In genomic region chr5:146173049-146173448, GRCh38 we compare ENCODE assay signal across 8 cellular contexts. TPM values are rescaled to one million over a fixed set of nuclear protein-coding genes. Genes with fewer than 3 reads are reported as not detected.
DNase-seq lines count a peak whose midpoint lies in the region; ATAC-seq, FAIRE-seq and TF ChIP-seq lines count a peak whose summit lies in the region.
"Not testable (repeated sequence)": the region's sequence is repeated elsewhere in the genome, so short reads cannot be mapped to it uniquely, and the experiment has no call there.

No MANE protein-coding gene starts in this region.

- in situ Hi-C loops in GM12878 (cut with MboI), result not testable (repeated sequence)

- not testable (repeated sequence) for H3K4me1 ChIP-seq in GM12878 (ENCODE audit: control insufficient read depth, insufficient read depth, low read length)

- peak overlapping the region; percentile 10; the same call in 1 of the 2 replicates for H3K27ac ChIP-seq in GM12878 (ENCODE audit: control insufficient read depth, insufficient read depth)

- H3K9ac ChIP-seq in GM12878 (ENCODE audit: control insufficient read depth, insufficient read depth, low read length), result not testable (repeated sequence)

- BruUV-seq in GM12878 (replicated peaks; lab: Mats Ljungman, UMichigan), result not testable (repeated sequence)

- RAD21 ChIA-PET in GM12878 (lab: Charles Lee; ENCODE audit: unreplicated experiment), result interaction anchor here (1.7 kb wide), 1 partner anchor 33 kb away, joined by 6 read pairs; no protein-coding TSS in a partner anchor

- not testable (repeated sequence) for TF ChIP-seq EP300 in GM12878 (IDR thresholded peaks at IDR 0.05; ENCODE audit: borderline replicate concordance in 1 of 2, control insufficient read depth in 1 of 2, low read depth in 2 of 2, low read length in 2 of 2)

- POLR2A ChIA-PET in GM12878 (lab: Charles Lee), result interaction anchor here (1.0 to 2.2 kb wide), 3 partner anchors 10 to 68 kb away, joined by 3 to 11 read pairs (median 9); no protein-coding TSS in a partner anchor

- not testable (repeated sequence) for TF ChIP-seq POLR2A in GM12878 (IDR thresholded peaks at IDR 0.05; ENCODE audit: low read depth, low read length)

- WGBS in GM12878 (ENCODE audit: insufficient coverage, insufficient replicate concordance, low lambda C conversion rate, missing lambda C conversion rate), result 55% methylated on average over 8 of the region's 8 CpGs

- CTCF ChIA-PET in GM12878 (lab: Yijun Ruan, JAX), result interaction anchor here (0.9 kb wide), 2 partner anchors 17 to 155 kb away, joined by 3 read pairs; no protein-coding TSS in a partner anchor

- H3K36me3 ChIP-seq in GM12878 (ENCODE audit: control insufficient read depth in 2 of 2, insufficient read depth in 2 of 2, low read length in 1 of 2), result peaks cover 0 to 15% of the 10 kb centered on the region in 2 experiments; a peak in 1 of 4 replicates

- 0 out of 2 replicates have a peak overlapping the region, but pooled peaks have one; percentile 39 for H3K4me2 ChIP-seq in GM12878 (ENCODE audit: control insufficient read depth, insufficient read depth)

- DNase-seq in GM12864 (ENCODE audit: low read depth), result peak; percentile 5
- peak; percentile 8 for DNase-seq in GM12878 (ENCODE audit: low read depth, low spot score)

- TF ChIP-seq CTCF in GM12864 (IDR thresholded peaks at IDR 0.05; ENCODE audit: low read depth, low read length, missing control alignments); GM12878 (IDR thresholded peaks at IDR 0.05 in 2 of 3, conservative IDR thresholded peaks at IDR 0.05 in 1 of 3; ENCODE audit: control insufficient read depth in 2 of 3, extremely low read depth in 1 of 3, insufficient read depth in 1 of 3, low read depth in 3 of 3, low read length in 3 of 3): not testable (repeated sequence)

- H3K4me3 ChIP-seq in GM12864 (ENCODE audit: low read depth, low read length); GM12878: not testable (repeated sequence)

- H3K79me2 ChIP-seq in GM12878 (ENCODE audit: control insufficient read depth, insufficient read depth, low read length), result not testable (repeated sequence)

- not testable (repeated sequence) for H4K20me1 ChIP-seq in GM12878 (ENCODE audit: control insufficient read depth, insufficient read depth)

- H2AFZ ChIP-seq in GM12878 (ENCODE audit: control insufficient read depth, low read depth, low read length), result not testable (repeated sequence)

- SMC1A ChIA-PET in GM12878 (lab: Charles Lee; ENCODE audit: uncharacterized antibody, unreplicated experiment), result interaction anchor here (0.7 to 1.3 kb wide), 6 partner anchors 16 to 76 kb away, joined by 3 read pairs; partner anchors contain the start of gene RBM27

- H3K9me3 ChIP-seq in GM12878 (replicated peaks; ENCODE audit: control insufficient read depth, insufficient read depth, low read length), result not testable (repeated sequence)

- TF ChIP-seq RAD21 in GM12878 (IDR thresholded peaks at IDR 0.05; ENCODE audit: insufficient read depth, low read depth, low read length), result not testable (repeated sequence)

- not testable (repeated sequence) for H3K27me3 ChIP-seq in GM12878 (replicated peaks in 1 of 2; ENCODE audit: control insufficient read depth in 2 of 2, insufficient read depth in 2 of 2, low read length in 1 of 2)

- intact Hi-C loops in GM12878 (cut with micrococcal nuclease; ENCODE audit: unreplicated experiment), result loop anchor here (2.0 kb wide), 1 partner anchor 30 kb away; the partner anchor contains the start of gene RBM27

- FAIRE-seq in GM12878 (lab: Jason Lieb, UNC), result not testable (repeated sequence)

- peak; percentile 27 for ATAC-seq in GM18867 (IDR thresholded peaks at IDR 0.05; ENCODE audit: unreplicated experiment)
- ATAC-seq in GM19397 (IDR thresholded peaks at IDR 0.05; ENCODE audit: unreplicated experiment), result peak; percentile 78
- ATAC-seq in GM21576 (IDR thresholded peaks at IDR 0.05; ENCODE audit: unreplicated experiment), result peak; percentile 80
- peak; percentile 74 for ATAC-seq in HG02870 (IDR thresholded peaks at IDR 0.05; ENCODE audit: unreplicated experiment)
- peak; percentile 65 for ATAC-seq in HG03108 (IDR thresholded peaks at IDR 0.05; ENCODE audit: unreplicated experiment)
- peak; percentile 34 for ATAC-seq in HG03469 (IDR thresholded peaks at IDR 0.05; ENCODE audit: unreplicated experiment)
- ATAC-seq in GM12878, result peak; percentile 92

TF ChIP-seq in GM12878, 131 proteins besides CTCF, POLR2A, EP300 and RAD21:
- peak; percentile 55; the same call in 1 of the 2 replicates for TF ChIP-seq PAX5 (IDR thresholded peaks at IDR 0.05; ENCODE audit: borderline replicate concordance, low read depth, low read length)
- TF ChIP-seq BHLHE40 (IDR thresholded peaks at IDR 0.05; ENCODE audit: borderline replicate concordance in 1 of 2, low read depth in 2 of 2, low read length in 1 of 2), result peak in 1 of 2 experiments; percentile 9; a peak in 1 of 4 replicates
- 0 out of 2 replicates have a peak, but pooled peaks have one; percentile 15 for TF ChIP-seq NR2F1 (conservative IDR thresholded peaks at IDR 0.05)
- peak; percentile 45 for TF ChIP-seq RUNX3 (IDR thresholded peaks at IDR 0.05; ENCODE audit: low read length)
TF ChIP-seq in GM12878: peak in this region for 4; not testable (repeated sequence) for 127.

RNA-seq across cellular contexts. Expression of gene LARS1, which starts 9.4 kb away (rescaled TPM):
- total RNA-seq in GM12878 (2013; cell fraction: nucleolus; rRNA removed), result 252 and 270 TPM in 2 replicates
- total RNA-seq in GM12878 (2014; rRNA removed) (64.9 and 67.8 TPM in 2 replicates), GM12878 (2014; rRNA removed; fragmentation: Illumina TruSeq; extraction: Trizol) (94.6 and 96.3 TPM in 2 replicates), GM12878 (2021) (80.5 and 84.4 TPM in 2 replicates)
- 46.5 TPM for polyA plus RNA-seq in GM12878 (2011; ENCODE audit: low read depth)
- polyA plus RNA-seq in GM12878 (2011; rRNA removed) (25.5 and 32.8 TPM in 2 replicates), GM12878 (2014; fragmentation: Illumina TruSeq; extraction: Trizol) (82.3 and 105 TPM in 2 replicates), GM12878 (2014; fragmentation: Nextera tagmentation; extraction: Ambion mirVana) (10 to 100 TPM; 70.9 to 74.1 TPM), GM12878 (2014; rRNA removed) (47.4 and 50.1 TPM in 2 replicates), GM12878 (2016; fragmentation: Nextera tagmentation; extraction: Ambion mirVana) (100 to 1,000 TPM; 109 to 114 TPM)
- 11.9 and 18.3 TPM in 2 replicates for polyA plus RNA-seq in GM12878 (2011; cell fraction: cytosol; rRNA removed)
- polyA plus RNA-seq in GM12878 (2011; cell fraction: nucleus; rRNA removed), result 24.4 and 40.7 TPM in 2 replicates
- 64.7 and 68.5 TPM in 2 replicates for polyA plus RNA-seq in GM12878 (2012)
- polyA minus RNA-seq in GM12878 (2011; rRNA and poly(A)+ RNA removed), result 23.9 and 47.3 TPM in 2 replicates
- polyA minus RNA-seq in GM12878 (2011; cell fraction: cytosol; rRNA and poly(A)+ RNA removed), result 18.0 and 23.8 TPM in 2 replicates
- polyA minus RNA-seq in GM12878 (2011; cell fraction: nucleus; rRNA and poly(A)+ RNA removed), result 13.5 and 26.2 TPM in 2 replicates

RNA-seq across cellular contexts. Expression of gene RBM27, which starts 30.4 kb away (rescaled TPM):
- 66.2 and 79.0 TPM in 2 replicates for total RNA-seq in GM12878 (2013; cell fraction: nucleolus; rRNA removed)
- total RNA-seq in GM12878 (2014; rRNA removed) (20.9 and 26.3 TPM in 2 replicates), GM12878 (2014; rRNA removed; fragmentation: Illumina TruSeq; extraction: Trizol) (33.9 and 34.7 TPM in 2 replicates), GM12878 (2021) (18.5 and 20.2 TPM in 2 replicates)
- polyA plus RNA-seq in GM12878 (2011; ENCODE audit: low read depth), result 6.1 TPM
- polyA plus RNA-seq in GM12878 (2011; rRNA removed) (25.1 and 27.1 TPM in 2 replicates), GM12878 (2014; fragmentation: Illumina TruSeq; extraction: Trizol) (23.9 and 28.5 TPM in 2 replicates), GM12878 (2014; fragmentation: Nextera tagmentation; extraction: Ambion mirVana) (1 to 10 TPM; 5.8 to 6.9 TPM), GM12878 (2014; rRNA removed) (12.2 and 13.5 TPM in 2 replicates), GM12878 (2016; fragmentation: Nextera tagmentation; extraction: Ambion mirVana) (1 to 10 TPM; 6.2 to 6.8 TPM)
- 10.0 and 18.3 TPM in 2 replicates for polyA plus RNA-seq in GM12878 (2011; cell fraction: cytosol; rRNA removed)
- polyA plus RNA-seq in GM12878 (2011; cell fraction: nucleus; rRNA removed), result 13.8 and 17.2 TPM in 2 replicates
- 9.4 and 10.5 TPM in 2 replicates for polyA plus RNA-seq in GM12878 (2012)
- 121 and 258 TPM in 2 replicates for polyA minus RNA-seq in GM12878 (2011; rRNA and poly(A)+ RNA removed)
- polyA minus RNA-seq in GM12878 (2011; cell fraction: cytosol; rRNA and poly(A)+ RNA removed), result 47.0 and 59.2 TPM in 2 replicates
- 30.7 and 58.6 TPM in 2 replicates for polyA minus RNA-seq in GM12878 (2011; cell fraction: nucleus; rRNA and poly(A)+ RNA removed)

Comparison
In these comparisons a context has a peak if more than half of its experiments do, and no peak if none do; other contexts are left out.
1. ATAC-seq: peak in every context shown above with its lines; median percentile 92 in GM12878; 80 in GM21576; 78 in GM19397; 74 in HG02870; 65 in HG03108; 34 in HG03469; 27 in GM18867.